In genomic region chr11:74941492-74941891, GRCh38 we compare ENCODE assay signal across 19 cellular contexts.
"Had no signal": no experiment of that assay in that cellular context is flagged by ENCODE, and none has a peak within 500 bp of the region (broad histone marks: within the 10 kb centered on the region; RNA-seq: fewer than 3 reads in every experiment).

No MANE protein-coding gene starts in this region.

- ATAC-seq: activated CD8-positive, alpha-beta T cell treated with anti-CD3 and anti-CD28 coated beads, Interleukin-2, amount 10 ng/mL, durations not matched to agents 7 days and 5 days; left lobe of liver had no signal

- H3K27ac ChIP-seq: coronary artery, stomach, testis had no signal

- H3K9me3 ChIP-seq: stomach, testis had no signal

- H3K27me3 ChIP-seq: stomach, testis had no signal

- H3K4me3 Mint-ChIP-seq: activated CD8-positive, alpha-beta T cell treated with anti-CD3 and anti-CD28 coated beads, Interleukin-2, amount 10 ng/mL, durations not matched to agents 7 days and 5 days; activated naive CD8-positive, alpha-beta T cell treated with anti-CD3 and anti-CD28 coated beads, Interleukin-2, amount 10 ng/mL, durations not matched to agents 7 days and 5 days had no signal

- H3K4me1 Mint-ChIP-seq: brain had no signal

- H3K27me3 Mint-ChIP-seq: activated naive CD8-positive, alpha-beta T cell treated with anti-CD3 and anti-CD28 coated beads, Interleukin-2, amount 10 ng/mL, durations not matched to agents 7 days and 5 days; brain had no signal

- H3K27ac Mint-ChIP-seq: activated CD8-positive, alpha-beta T cell treated with anti-CD3 and anti-CD28 coated beads, Interleukin-2, amount 10 ng/mL, durations not matched to agents 7 days and 5 days; activated naive CD8-positive, alpha-beta T cell treated with anti-CD3 and anti-CD28 coated beads, Interleukin-2, amount 10 ng/mL, durations not matched to agents 7 days and 5 days; brain had no signal

- DNase-seq: activated CD4-positive, alpha-beta T cell treated with anti-CD3 and anti-CD28 coated beads for 48 hours; activated CD4-positive, CD25-positive, alpha-beta regulatory T cell; activated CD8-positive, alpha-beta memory T cell treated with anti-CD3 and anti-CD28 coated beads, Interleukin-2, amount 50 U/mL, for 48 hours; activated CD8-positive, alpha-beta T cell treated with anti-CD3 and anti-CD28 coated beads, Interleukin-2, amount 10 ng/mL, durations not matched to agents 7 days and 5 days; activated naive CD4-positive, alpha-beta T cell; activated naive CD8-positive, alpha-beta T cell treated with anti-CD3 and anti-CD28 coated beads, Interleukin-2, amount 10 ng/mL, durations not matched to agents 7 days and 5 days; anterior cingulate cortex; central memory CD4-positive, alpha-beta T cell; foreskin melanocyte; kidney; occipital lobe; posterior cingulate gyrus; stimulated activated CD4-positive, alpha-beta T cell treated with anti-CD3 and anti-CD28 coated beads, Interleukin-2, amount 100 ng/mL, for 24 hours; stomach; T-helper 9 cell; testis had no signal

- H3K4me1 ChIP-seq: testis had no signal

- H3K9me3 Mint-ChIP-seq: activated naive CD8-positive, alpha-beta T cell treated with anti-CD3 and anti-CD28 coated beads, Interleukin-2, amount 10 ng/mL, durations not matched to agents 7 days and 5 days; brain had no signal

- H3K4me3 ChIP-seq: coronary artery, stomach, testis had no signal
